In genomic region chr21:44773291-44773932, GRCh38 we compare ENCODE assay signal across 10 cellular contexts. TPM values are rescaled to one million over a fixed set of nuclear protein-coding genes. Genes with fewer than 3 reads are reported as not detected.
A peak's percentile ranks its signal among the peaks of the same experiment; 100 is the strongest.
DNase-seq lines count a peak whose midpoint lies in the region; ATAC-seq and TF ChIP-seq lines count a peak whose summit lies in the region.
"Had no signal": no experiment of that assay in that cellular context is flagged by ENCODE, and none has a peak within 500 bp of the region (broad histone marks: within the 10 kb centered on the region; RNA-seq: fewer than 3 reads in every experiment).

No MANE protein-coding gene starts in this region.

- TF ChIP-seq RAD21 in Ishikawa (IDR thresholded peaks at IDR 0.05; ENCODE audit: low read depth) = no peak

- peaks cover 66% of the 10 kb centered on the region for H3K36me3 Mint-ChIP-seq in MCF 10A (ENCODE audit: insufficient read depth, unreplicated experiment)

- peaks cover 9 to 100% (median 76%) of the 10 kb centered on the region in 6 donors for H3K36me3 ChIP-seq in spleen

- no peak overlapping the region for H3K4me3 Mint-ChIP-seq in MCF 10A (ENCODE audit: unreplicated experiment)
- H3K4me3 Mint-ChIP-seq: WTC11 had no signal

- H3K4me1 Mint-ChIP-seq in MCF 10A (ENCODE audit: insufficient read depth, unreplicated experiment) = peaks cover 8% of the 10 kb centered on the region

- no peak overlapping the region for H3K4me3 ChIP-seq in spleen

- TF ChIP-seq POLR2A in spleen (IDR thresholded peaks at IDR 0.05) = no peak

- intact Hi-C loops in spleen (cut with DNase I; ENCODE audit: low total_unique reads) (no loop called here), MCF 10A (cut with micrococcal nuclease) (no loop called here)

- peak; percentile 54; the same call in 1 of the 2 replicates for TF ChIP-seq EP300 in Ishikawa (IDR thresholded peaks at IDR 0.05; ENCODE audit: borderline replicate concordance)

- H3K27me3 ChIP-seq in foreskin keratinocyte (no peaks in the 10 kb centered on the region), spleen (replicated peaks in 1 of 7) (no peaks in the 10 kb centered on the region)

- no peak overlapping the region for H3K27ac Mint-ChIP-seq in MCF 10A (ENCODE audit: low read depth, unreplicated experiment)
- H3K27ac Mint-ChIP-seq: WTC11 had no signal

- H3K27ac ChIP-seq in foreskin keratinocyte (no peak overlapping the region), spleen (no peak overlapping the region)

- no peaks in the 10 kb centered on the region for H3K4me1 ChIP-seq in foreskin keratinocyte
- no peaks in the 10 kb centered on the region for H3K4me1 ChIP-seq in spleen

- peak; percentile 23 for ATAC-seq in foreskin keratinocyte
- no peak for ATAC-seq in activated CD4-positive, CD25-positive, alpha-beta regulatory T cell treated with anti-CD3 and anti-CD28 coated beads, Interleukin-2, amount 50 U/mL, for 24 hours
- ATAC-seq: WTC11 had no signal

- CTCF ChIA-PET in MCF 10A (lab: Yijun Ruan, JAX) = interaction anchor here (0.5 to 1.5 kb wide), 3 partner anchors 20 to 551 kb away, joined by 3 to 4 read pairs (median 3); no protein-coding TSS in a partner anchor

- no TSS peak for BruUV-seq in MCF 10A (replicated peaks; lab: Mats Ljungman, UMichigan)

- peak; percentile 73 for DNase-seq in NCI-H510A (lab: John Stamatoyannopoulos, UW)
- DNase-seq in foreskin keratinocyte = no peak
- peak; percentile 51 for DNase-seq in spleen
- no peak for DNase-seq in MCF 10A (ENCODE audit: unreplicated experiment)
- DNase-seq in nucleus accumbens (lab: John Stamatoyannopoulos, UW) = no peak
- DNase-seq: activated T-cell treated with anti-CD3 and anti-CD28 coated beads, Interleukin-2, amount 50 U/mL, for 48 hours; NCI-H1048 had no signal

- TF ChIP-seq CTCF in foreskin keratinocyte (conservative IDR thresholded peaks at IDR 0.05) (no peak), spleen (IDR thresholded peaks at IDR 0.05 in 8 of 11, conservative IDR thresholded peaks at IDR 0.05 in 3 of 11) (no peak), MCF 10A (IDR thresholded peaks at IDR 0.05; ENCODE audit: unreplicated experiment) (no peak)

- H3K27me3 Mint-ChIP-seq in MCF 10A (ENCODE audit: insufficient read depth, unreplicated experiment) = no peaks in the 10 kb centered on the region

- no peaks in the 10 kb centered on the region for H3K9me3 Mint-ChIP-seq in MCF 10A (ENCODE audit: unreplicated experiment)
- H3K9me3 Mint-ChIP-seq: WTC11 had no signal

- 92 to 95% (median 95%) methylated on average over 20 of the region's 20 CpGs for WGBS in spleen, 5 donors

- no peaks in the 10 kb centered on the region for H3K9me3 ChIP-seq in spleen

- POLR2A ChIA-PET in MCF 10A (lab: Yijun Ruan, JAX) = interaction anchor here (1.1 to 1.8 kb wide), 2 partner anchors 10 to 24 kb away, joined by 3 to 5 read pairs; no protein-coding TSS in a partner anchor

TF ChIP-seq in Ishikawa, 13 proteins besides CTCF, POLR2A, EP300 and RAD21:
- TF ChIP-seq TEAD4 (IDR thresholded peaks at IDR 0.05) (peak; percentile 54), NFIC (IDR thresholded peaks at IDR 0.05) (0 out of 2 replicates have a peak, but pooled peaks have one; percentile 34), TCF12 (IDR thresholded peaks at IDR 0.05; ENCODE audit: low read depth) (peak; percentile 88), MAX (IDR thresholded peaks at IDR 0.05) (no peak)
TF ChIP-seq in Ishikawa: peak in this region for 3.

RNA-seq across cellular contexts. Expression of gene UBE2G2, which starts 28.2 kb away (rescaled TPM):
- total RNA-seq in foreskin keratinocyte (52.5 and 55.4 TPM in 2 replicates), spleen (100 to 1,000 TPM in 3 of 7 donors, 10 to 100 TPM in 4; 81.1 to 125 (median 93.8) TPM), MCF 10A (2022) (122 and 147 TPM in 2 replicates)
- polyA plus RNA-seq in foreskin keratinocyte (26.4 and 30.1 TPM in 2 replicates), spleen (10 to 100 TPM; 39.4 to 58.0 (median 46.9) TPM)

RNA-seq across cellular contexts. Expression of gene SUMO3, which starts 44.5 kb away (rescaled TPM):
- total RNA-seq in foreskin keratinocyte (127 and 134 TPM in 2 replicates), spleen (100 to 1,000 TPM in 1 of 7 donors, 10 to 100 TPM in 6; 62.2 to 101 (median 68.6) TPM), MCF 10A (2022) (59.5 and 62.3 TPM in 2 replicates)
- polyA plus RNA-seq in foreskin keratinocyte (129 and 147 TPM in 2 replicates), spleen (10 to 100 TPM; 38.2 to 90.7 (median 57.9) TPM)

Comparison
In these comparisons a context has a peak if more than half of its experiments do, and no peak if none do; other contexts are left out.
1. DNase-seq: peak in NCI-H510A (single experiment) and spleen (single experiment); none in foreskin keratinocyte (0 of 2), MCF 10A (single experiment) and nucleus accumbens (0 of 56).